In genomic region chr16:30775381-30776099, GRCh38 we compare ENCODE assay signal across 1 cellular context.
TF ChIP-seq lines count a peak whose summit lies in the region.

No MANE protein-coding gene starts in this region.

TF ChIP-seq in HepG2, 621 proteins besides CTCF, POLR2A, EP300 and RAD21 (continued from another document):
- no peak for TF ChIP-seq CREB3 (CRISPR knock-in tag; IDR thresholded peaks at IDR 0.05)
TF ChIP-seq in HepG2: peak in this region for 413.
